Comparison of ENCODE assay signal across 13 cellular contexts in genomic region chr17:8606415-8606814, GRCh38. TPM values are rescaled to one million over a fixed set of nuclear protein-coding genes. Genes with fewer than 3 reads are reported as not detected.
DNase-seq lines count a peak whose midpoint lies in the region; ATAC-seq and TF ChIP-seq lines count a peak whose summit lies in the region.
"Had no signal": no experiment of that assay in that cellular context is flagged by ENCODE, and none has a peak within 500 bp of the region (broad histone marks: within the 10 kb centered on the region; RNA-seq: fewer than 3 reads in every experiment).

No MANE protein-coding gene starts in this region.

- peaks cover 0 to 2% of the 10 kb centered on the region in 2 donors for H3K9me3 ChIP-seq in left lung
- no peaks in the 10 kb centered on the region for H3K9me3 ChIP-seq in thoracic aorta
- H3K9me3 ChIP-seq: upper lobe of left lung had no signal

- peaks cover 0 to 8% of the 10 kb centered on the region in 2 donors for H3K27me3 ChIP-seq in left lung
- no peaks in the 10 kb centered on the region for H3K27me3 ChIP-seq in thoracic aorta (replicated peaks; ENCODE audit: insufficient read depth)
- H3K27me3 ChIP-seq: upper lobe of left lung had no signal

- peak; percentile 3 for DNase-seq in NCI-H2196 (lab: John Stamatoyannopoulos, UW; ENCODE audit: unreplicated experiment)
- DNase-seq in NCI-H2196 treated with DMSO at 0.1 percent for 48 hours (lab: John Stamatoyannopoulos, UW; ENCODE audit: unreplicated experiment): no peak
- peak; percentile 39 for DNase-seq in astrocyte of the hippocampus (ENCODE audit: low read depth, low spot score)
- no peak for DNase-seq in left lung
- no peak for DNase-seq in thoracic aorta (ENCODE audit: low spot score)
- no peak for DNase-seq in middle frontal gyrus (ENCODE audit: extremely low spot score, low spot score)
- DNase-seq: activated CD4-positive, CD25-positive, alpha-beta regulatory T cell treated with anti-CD3 and anti-CD28 coated beads, Interleukin-2, amount 50 U/mL, for 72 hours; activated T-cell treated with anti-CD3 and anti-CD28 coated beads, Interleukin-2, amount 50 U/mL, for 72 hours; DND-41; NCI-H82; upper lobe of left lung had no signal

- intact Hi-C loops in left lung (cut with DNase I): no loop called here

- TF ChIP-seq CTCF in left lung (IDR thresholded peaks at IDR 0.05) (no peak), thoracic aorta (IDR thresholded peaks at IDR 0.05) (no peak)

- peaks cover 0 to 6% of the 10 kb centered on the region in 2 donors for H3K4me1 ChIP-seq in left lung
- peaks cover 43 to 92% of the 10 kb centered on the region in 2 donors for H3K4me1 ChIP-seq in thoracic aorta (ENCODE audit: control insufficient read depth in 1 of 2, low read depth in 2 of 2)

- no peaks in the 10 kb centered on the region for H3K36me3 ChIP-seq in left lung
- H3K36me3 ChIP-seq in thoracic aorta: peaks cover 3% of the 10 kb centered on the region
- H3K36me3 ChIP-seq: upper lobe of left lung had no signal

- H3K27ac ChIP-seq in left lung (peak overlapping the region in 1 of 2 donors; percentile 21), thoracic aorta (peak overlapping the region; percentile 79 to 82)

- H3K4me3 ChIP-seq in left lung (no peak overlapping the region), thoracic aorta (peak overlapping the region; percentile 59)
- H3K4me3 ChIP-seq: upper lobe of left lung had no signal

- ATAC-seq in left lung (peak; percentile 60), thoracic aorta (ENCODE audit: insufficient number of reproducible peaks, low FRiP score, low read depth) (no peak), GM21367 (IDR thresholded peaks at IDR 0.05; ENCODE audit: unreplicated experiment) (no peak), HG02759 (IDR thresholded peaks at IDR 0.05; ENCODE audit: unreplicated experiment) (no peak)
- ATAC-seq: activated T-cell treated with anti-CD3 and anti-CD28 coated beads, Interleukin-2, amount 50 U/mL, for 72 hours had no signal

RNA-seq across cellular contexts. Expression of gene MYH10, which starts 24.1 kb away (rescaled TPM):
- total RNA-seq in left lung: 100 to 1,000 TPM in 1 of 2 donors, 10 to 100 TPM in 1; 70.9 to 100 TPM
- total RNA-seq in thoracic aorta: 1,000 to 10,000 TPM; 1,436 to 1,719 TPM

Comparison
In these comparisons a context has a peak if more than half of its experiments do, and no peak if none do; other contexts are left out.
1. DNase-seq: peak in NCI-H2196 (single experiment) and astrocyte of the hippocampus (single experiment); none in NCI-H2196 treated with DMSO at 0.1 percent for 48 hours (single experiment), left lung (0 of 2), thoracic aorta (single experiment) and middle frontal gyrus (single experiment).
2. RNA of gene MYH10, which starts 24.1 kb away (total RNA-seq): 1,436 to 1,719 TPM in thoracic aorta; 70.9 to 100 TPM in left lung; every median in the first group is over 10 times any median in the second.